Comparison of ENCODE assay signal across 11 cellular contexts in genomic region chr18:37668971-37669747, GRCh38.
A peak's percentile ranks its signal among the peaks of the same experiment; 100 is the strongest.
DNase-seq lines count a peak whose midpoint lies in the region; TF ChIP-seq lines count a peak whose summit lies in the region.
"Had no signal": no experiment of that assay in that cellular context is flagged by ENCODE, and none has a peak within 500 bp of the region (broad histone marks: within the 10 kb centered on the region; RNA-seq: fewer than 3 reads in every experiment).

No MANE protein-coding gene starts in this region.

- peak; percentile 11 for DNase-seq in Jurkat, Clone E6-1 (ENCODE audit: low read depth, low spot score)
- DNase-seq in NCI-H345 (lab: John Stamatoyannopoulos, UW) (peak; percentile 72), fibroblast of pulmonary artery (ENCODE audit: low read depth) (peak; percentile 30), retina (peak; percentile 46), HK-2 (ENCODE audit: unreplicated experiment) (no peak), NCI-H524 treated with DMSO at 0.1 percent for 48 hours (lab: John Stamatoyannopoulos, UW) (no peak)
- no peak for DNase-seq in effector CD4-positive, alpha-beta T cell
- DNase-seq: activated T-cell treated with anti-CD3 and anti-CD28 coated beads, Interleukin-2, amount 50 U/mL, for 24 hours; aorta; CD8-positive, alpha-beta T cell; NCI-H2171 had no signal

- TF ChIP-seq CTCF in fibroblast of pulmonary artery (IDR thresholded peaks at IDR 0.05; ENCODE audit: low read length, missing control alignments), result no peak

- H3K4me3 ChIP-seq in Jurkat, Clone E6-1 (ENCODE audit: low read length), result no peak overlapping the region
- no peak overlapping the region for H3K4me3 ChIP-seq in fibroblast of pulmonary artery (replicated peaks; ENCODE audit: low read depth, low read length)

Comparison
In these comparisons a context has a peak if more than half of its experiments do, and no peak if none do; other contexts are left out.
1. DNase-seq: peak in Jurkat, Clone E6-1 (single experiment), NCI-H345 (single experiment), fibroblast of pulmonary artery (single experiment) and retina (single experiment); none in HK-2 (single experiment), effector CD4-positive, alpha-beta T cell (single experiment) and NCI-H524 treated with DMSO at 0.1 percent for 48 hours (single experiment).